ENCODE assay signal across 13 cellular contexts in genomic region chr9:113269871-113270270, GRCh38. TPM values are rescaled to one million over a fixed set of nuclear protein-coding genes. Genes with fewer than 3 reads are reported as not detected.
DNase-seq lines count a peak whose midpoint lies in the region; ATAC-seq and TF ChIP-seq lines count a peak whose summit lies in the region.
"Had no signal": no experiment of that assay in that cellular context is flagged by ENCODE, and none has a peak within 500 bp of the region (broad histone marks: within the 10 kb centered on the region; RNA-seq: fewer than 3 reads in every experiment).

No MANE protein-coding gene starts in this region.

- H3K36me3 ChIP-seq in CD8-positive, alpha-beta T cell (ENCODE audit: insufficient read depth, low read length), result peaks cover 31% of the 10 kb centered on the region

- H3K9me3 Mint-ChIP-seq in activated T-cell treated with anti-CD3 and anti-CD28 coated beads, Interleukin-2, amount 50 U/mL, for 72 hours, result no peaks in the 10 kb centered on the region
- no peaks in the 10 kb centered on the region for H3K9me3 Mint-ChIP-seq in activated T-cell treated with anti-CD3 and anti-CD28 coated beads, Interleukin-2, amount 50 U/mL, for 4 hours
- no peaks in the 10 kb centered on the region for H3K9me3 Mint-ChIP-seq in CD8-positive, alpha-beta T cell
- H3K9me3 Mint-ChIP-seq: HFFc6 had no signal

- no peak overlapping the region for H3K4me3 ChIP-seq in CD8-positive, alpha-beta T cell (ENCODE audit: low read depth, low read length)

- POLR2A ChIA-PET in CD8-positive, alpha-beta T cell (lab: Charles Lee), result no interaction called here

- peak overlapping the region; percentile 77 for H3K27ac Mint-ChIP-seq in activated T-cell treated with anti-CD3 and anti-CD28 coated beads, Interleukin-2, amount 50 U/mL, for 72 hours
- peak overlapping the region; percentile 9 for H3K27ac Mint-ChIP-seq in CD8-positive, alpha-beta T cell
- peak overlapping the region; percentile 60 for H3K27ac Mint-ChIP-seq in T-helper 17 cell
- H3K27ac Mint-ChIP-seq: HFFc6 had no signal

- H3K27me3 Mint-ChIP-seq in activated T-cell treated with anti-CD3 and anti-CD28 coated beads, Interleukin-2, amount 50 U/mL, for 72 hours (ENCODE audit: low read depth), result no peaks in the 10 kb centered on the region
- no peaks in the 10 kb centered on the region for H3K27me3 Mint-ChIP-seq in activated T-cell treated with anti-CD3 and anti-CD28 coated beads, Interleukin-2, amount 50 U/mL, for 4 hours (ENCODE audit: low read depth)
- H3K27me3 Mint-ChIP-seq in CD8-positive, alpha-beta T cell (ENCODE audit: low read depth), result no peaks in the 10 kb centered on the region
- no peaks in the 10 kb centered on the region for H3K27me3 Mint-ChIP-seq in T-helper 17 cell

- H3K9me3 ChIP-seq in CD8-positive, alpha-beta T cell (ENCODE audit: low read length), result no peaks in the 10 kb centered on the region
- H3K9me3 ChIP-seq in T-helper 17 cell (ENCODE audit: control insufficient read depth, low read length, poor library complexity, severe bottlenecking), result no peaks in the 10 kb centered on the region

- intact Hi-C loops in CD8-positive, alpha-beta T cell (cut with DNase I, micrococcal nuclease), result loop anchor here (10.0 kb wide), 2 partner anchors 245 to 895 kb away; no protein-coding TSS in a partner anchor

- TF ChIP-seq CTCF in CD8-positive, alpha-beta T cell (IDR thresholded peaks at IDR 0.05), result no peak

- H3K27me3 ChIP-seq in CD8-positive, alpha-beta T cell (ENCODE audit: insufficient read depth, low read length), result no peaks in the 10 kb centered on the region

- CTCF ChIA-PET in CD8-positive, alpha-beta T cell (lab: Charles Lee), result interaction anchor here (1.5 kb wide), 1 partner anchor 388 kb away, joined by 5 read pairs; no protein-coding TSS in a partner anchor

- peaks cover 6% of the 10 kb centered on the region for H3K4me1 ChIP-seq in CD8-positive, alpha-beta T cell (ENCODE audit: insufficient read depth, low read length)

- H3K4me1 Mint-ChIP-seq in activated T-cell treated with anti-CD3 and anti-CD28 coated beads, Interleukin-2, amount 50 U/mL, for 72 hours (ENCODE audit: low read depth), result peaks cover 24% of the 10 kb centered on the region
- H3K4me1 Mint-ChIP-seq in activated T-cell treated with anti-CD3 and anti-CD28 coated beads, Interleukin-2, amount 50 U/mL, for 4 hours (ENCODE audit: low read depth), result peaks cover 15% of the 10 kb centered on the region
- H3K4me1 Mint-ChIP-seq in CD8-positive, alpha-beta T cell (ENCODE audit: low read depth), result peaks cover 26% of the 10 kb centered on the region
- H3K4me1 Mint-ChIP-seq in T-helper 17 cell, result peaks cover 24% of the 10 kb centered on the region

- peak overlapping the region in 1 of 2 donors; percentile 39 for H3K4me3 Mint-ChIP-seq in activated T-cell treated with anti-CD3 and anti-CD28 coated beads, Interleukin-2, amount 50 U/mL, for 72 hours
- H3K4me3 Mint-ChIP-seq in activated T-cell treated with anti-CD3 and anti-CD28 coated beads, Interleukin-2, amount 50 U/mL, for 4 hours, result no peak overlapping the region
- H3K4me3 Mint-ChIP-seq in CD8-positive, alpha-beta T cell, result no peak overlapping the region
- no peak overlapping the region for H3K4me3 Mint-ChIP-seq in T-helper 17 cell
- H3K4me3 Mint-ChIP-seq: HFFc6 had no signal

- DNase-seq in activated T-cell treated with anti-CD3 and anti-CD28 coated beads, Interleukin-2, amount 50 U/mL, for 72 hours, result no peak
- no peak for DNase-seq in activated T-cell treated with anti-CD3 and anti-CD28 coated beads, Interleukin-2, amount 50 U/mL, for 4 hours
- DNase-seq in CD8-positive, alpha-beta T cell, result no peak
- DNase-seq in T-helper 17 cell (no peak), left lobe of liver (ENCODE audit: low spot score) (no peak), NCI-H1105 (lab: John Stamatoyannopoulos, UW) (no peak)
- DNase-seq: HFFc6, KBM-7, NCI-H146, NCI-H2081 treated with DMSO at 0.1 percent for 48 hours, NCI-H510A had no signal

- peaks cover 14 to 27% of the 10 kb centered on the region in 2 donors for H3K36me3 Mint-ChIP-seq in activated T-cell treated with anti-CD3 and anti-CD28 coated beads, Interleukin-2, amount 50 U/mL, for 72 hours (ENCODE audit: insufficient read depth in 2 of 2)
- peaks cover 40% of the 10 kb centered on the region for H3K36me3 Mint-ChIP-seq in activated T-cell treated with anti-CD3 and anti-CD28 coated beads, Interleukin-2, amount 50 U/mL, for 4 hours (ENCODE audit: insufficient read depth)
- peaks cover 70% of the 10 kb centered on the region for H3K36me3 Mint-ChIP-seq in CD8-positive, alpha-beta T cell
- peaks cover 13% of the 10 kb centered on the region for H3K36me3 Mint-ChIP-seq in T-helper 17 cell (ENCODE audit: low read depth)

- H3K27ac ChIP-seq in CD8-positive, alpha-beta T cell (ENCODE audit: low read depth, low read length), result no peak overlapping the region
- H3K27ac ChIP-seq: C4-2B had no signal

- ATAC-seq in activated T-cell treated with anti-CD3 and anti-CD28 coated beads, Interleukin-2, amount 50 U/mL, for 72 hours (replicated peaks in 1 of 2), result no peak
- ATAC-seq in activated T-cell treated with anti-CD3 and anti-CD28 coated beads, Interleukin-2, amount 50 U/mL, for 4 hours, result no peak
- ATAC-seq in CD8-positive, alpha-beta T cell, result no peak
- no peak for ATAC-seq in T-helper 17 cell
- ATAC-seq in left lobe of liver, result peak; percentile 55
- no peak for ATAC-seq in GM21528 (IDR thresholded peaks at IDR 0.05; ENCODE audit: low FRiP score, unreplicated experiment)

RNA-seq across cellular contexts. Expression of gene CDC26, which starts 5.5 kb away (rescaled TPM):
- total RNA-seq in activated T-cell treated with anti-CD3 and anti-CD28 coated beads, Interleukin-2, amount 50 U/mL, for 72 hours, result 10 to 100 TPM; 45.4 to 58.4 TPM
- 10 to 100 TPM; 53.7 to 64.8 (median 60.3) TPM for total RNA-seq in activated T-cell treated with anti-CD3 and anti-CD28 coated beads, Interleukin-2, amount 50 U/mL, for 4 hours
- 10 to 100 TPM; 13.1 TPM for total RNA-seq in CD8-positive, alpha-beta T cell
- total RNA-seq in T-helper 17 cell (10 to 100 TPM; 20.2 to 22.8 TPM), left lobe of liver (17.8 TPM)

RNA-seq across cellular contexts. Expression of gene PRPF4, which starts 5.6 kb away (rescaled TPM):
- total RNA-seq in activated T-cell treated with anti-CD3 and anti-CD28 coated beads, Interleukin-2, amount 50 U/mL, for 72 hours, result 10 to 100 TPM; 34.0 to 49.0 TPM
- 10 to 100 TPM; 63.8 to 70.8 (median 65.1) TPM for total RNA-seq in activated T-cell treated with anti-CD3 and anti-CD28 coated beads, Interleukin-2, amount 50 U/mL, for 4 hours
- total RNA-seq in CD8-positive, alpha-beta T cell, result 10 to 100 TPM; 24.4 to 24.8 TPM
- total RNA-seq in T-helper 17 cell (10 to 100 TPM; 17.0 to 17.8 TPM), left lobe of liver (12.0 TPM)

RNA-seq across cellular contexts. Expression of gene RNF183, which starts 33.3 kb away (rescaled TPM):
- under 1 TPM; 0.34 to 0.69 TPM for total RNA-seq in activated T-cell treated with anti-CD3 and anti-CD28 coated beads, Interleukin-2, amount 50 U/mL, for 72 hours
- total RNA-seq in activated T-cell treated with anti-CD3 and anti-CD28 coated beads, Interleukin-2, amount 50 U/mL, for 4 hours, result under 1 TPM in 1 of 3 donors, not detected in 2; 0.37 TPM
- not detected for total RNA-seq in CD8-positive, alpha-beta T cell
- total RNA-seq in T-helper 17 cell (not detected), left lobe of liver (0.20 TPM)
- total RNA-seq: HFFc6 had no signal

RNA-seq across cellular contexts. Expression of gene SLC31A1, which starts 48.5 kb away (rescaled TPM):
- total RNA-seq in activated T-cell treated with anti-CD3 and anti-CD28 coated beads, Interleukin-2, amount 50 U/mL, for 72 hours, result 1 to 10 TPM; 7.9 to 8.8 TPM
- total RNA-seq in activated T-cell treated with anti-CD3 and anti-CD28 coated beads, Interleukin-2, amount 50 U/mL, for 4 hours, result 10 to 100 TPM in 2 of 3 donors, 1 to 10 TPM in 1; 9.8 to 14.5 (median 14.2) TPM
- total RNA-seq in CD8-positive, alpha-beta T cell, result 1 to 10 TPM; 8.7 to 9.6 TPM
- total RNA-seq in T-helper 17 cell (1 to 10 TPM; 2.3 to 4.0 TPM), left lobe of liver (74.9 TPM)

RNA-seq across cellular contexts. Expression of gene FKBP15, which starts 48.8 kb away (rescaled TPM):
- total RNA-seq in activated T-cell treated with anti-CD3 and anti-CD28 coated beads, Interleukin-2, amount 50 U/mL, for 72 hours, result 10 to 100 TPM; 24.7 to 26.0 TPM
- total RNA-seq in activated T-cell treated with anti-CD3 and anti-CD28 coated beads, Interleukin-2, amount 50 U/mL, for 4 hours, result 10 to 100 TPM; 23.8 to 25.9 (median 24.2) TPM
- 1 to 10 TPM; 8.7 to 8.9 TPM for total RNA-seq in CD8-positive, alpha-beta T cell
- total RNA-seq in T-helper 17 cell, result 10 to 100 TPM; 19.3 to 24.0 TPM
- total RNA-seq in left lobe of liver, result 12.2 TPM

Comparison
In these comparisons a context has a peak if more than half of its experiments do, and no peak if none do; other contexts are left out.
1. H3K27ac Mint-ChIP-seq: peak in every context shown above with its lines; median percentile 77 in activated T-cell treated with anti-CD3 and anti-CD28 coated beads, Interleukin-2, amount 50 U/mL, for 72 hours; 60 in T-helper 17 cell; 9 in CD8-positive, alpha-beta T cell.